In the genomic region with DNA sequence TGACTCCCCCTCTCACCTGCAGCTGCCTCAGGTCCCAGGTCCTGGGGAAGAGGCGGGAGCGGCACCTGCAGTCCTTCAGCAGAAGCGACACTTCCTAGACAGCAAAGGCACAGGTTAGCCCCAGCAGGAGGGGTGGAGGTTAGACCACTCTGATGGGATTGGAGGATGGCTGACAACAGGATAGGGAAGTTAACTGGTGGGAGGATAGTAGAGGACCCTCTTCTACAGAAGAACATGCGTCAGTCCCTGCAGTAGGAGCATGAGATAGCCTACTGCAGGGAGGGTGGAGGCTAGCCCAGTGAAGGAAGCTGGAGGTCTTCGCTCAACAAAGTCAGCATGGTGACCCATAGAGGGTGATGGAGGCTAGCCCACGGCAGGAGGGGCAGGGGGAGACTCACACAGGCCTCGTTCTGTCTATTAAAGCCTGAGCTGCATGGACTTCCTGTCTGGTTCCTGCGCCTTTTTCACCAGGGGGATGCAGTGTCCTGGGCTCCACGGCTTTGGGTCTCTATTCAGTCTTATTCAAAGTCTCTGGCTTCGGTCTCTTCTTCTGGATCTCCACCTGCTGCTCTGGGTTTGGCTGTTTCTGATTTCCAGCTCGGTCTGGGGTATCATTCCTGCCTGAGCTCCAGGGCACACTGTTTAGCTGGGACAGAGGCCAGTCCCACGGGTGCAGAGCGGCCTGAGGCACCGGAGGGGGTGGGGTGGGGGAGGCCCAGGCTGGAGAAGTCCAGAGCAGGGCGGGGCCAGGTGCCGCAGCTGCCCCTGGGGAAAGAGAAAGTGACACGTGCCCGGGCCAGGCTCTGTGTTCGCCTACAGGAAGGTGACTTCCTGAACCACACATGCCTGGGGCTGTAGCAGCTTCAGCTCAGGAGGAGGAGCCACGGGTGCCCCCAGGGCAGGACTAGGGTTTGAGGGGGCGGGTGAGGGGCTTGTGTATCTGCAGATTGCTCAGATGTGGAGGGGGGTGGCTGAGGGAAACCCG, we compare ENCODE assay signal across 10 cellular contexts. TPM values are rescaled to one million over a fixed set of nuclear protein-coding genes. Genes with fewer than 3 reads are reported as not detected.
DNase-seq lines count a peak whose midpoint lies in the region; ATAC-seq and TF ChIP-seq lines count a peak whose summit lies in the region.
"Had no signal": no experiment of that assay in that cellular context is flagged by ENCODE, and none has a peak within 500 bp of the region (broad histone marks: within the 10 kb centered on the region; RNA-seq: fewer than 3 reads in every experiment).

No MANE protein-coding gene starts in this region.

- H3K4me1 ChIP-seq in HCT116 (ENCODE audit: control insufficient read depth in 1 of 2, insufficient read depth in 2 of 2, low read length in 2 of 2): peaks cover 9 to 11% of the 10 kb centered on the region in 2 experiments; a peak in 3 of 4 replicates
- H3K4me1 ChIP-seq in mammary epithelial cell (ENCODE audit: insufficient read depth, low read length): no peaks in the 10 kb centered on the region

- H4K20me1 ChIP-seq in HCT116 (ENCODE audit: insufficient read depth): no peaks in the 10 kb centered on the region
- H4K20me1 ChIP-seq in mammary epithelial cell (ENCODE audit: insufficient read depth, low read length): no peaks in the 10 kb centered on the region

- 73% methylated on average over 6 of the region's 22 CpGs for WGBS in mammary epithelial cell (ENCODE audit: low coverage, missing lambda C conversion rate)

- H3K79me2 ChIP-seq in HCT116 (ENCODE audit: insufficient read depth, low read length): no peaks in the 10 kb centered on the region
- no peaks in the 10 kb centered on the region for H3K79me2 ChIP-seq in mammary epithelial cell (ENCODE audit: insufficient read depth, low read length)

- POLR2A ChIA-PET in HCT116 (lab: Charles Lee): interaction anchor here (0.9 kb wide), 1 partner anchor 609 kb away, joined by 3 read pairs; the partner anchor contains the start of gene FBL

- H3K9ac ChIP-seq in HCT116 (ENCODE audit: low read length): 0 out of 2 replicates have a peak overlapping the region, but pooled peaks have one; percentile 18
- H3K9ac ChIP-seq in mammary epithelial cell (ENCODE audit: insufficient read depth, low read length): no peak overlapping the region

- DNase-seq in ELR (ENCODE audit: low read depth) (peak; percentile 17), HCT116 (ENCODE audit: low read depth, low spot score) (peak; percentile 3), SW480 (ENCODE audit: low spot score) (peak; percentile 86), mammary epithelial cell (peak; percentile 15), cerebellar nuclear complex (lab: John Stamatoyannopoulos, UW) (no peak)
- DNase-seq in stimulated activated CD4-positive, alpha-beta T cell treated with anti-CD3 and anti-CD28 coated beads, Interleukin-4, amount 100 ng/mL, for 1 hour: peak; percentile 55

- peak; percentile 93 for ATAC-seq in HCT116
- ATAC-seq in GM19023 (IDR thresholded peaks at IDR 0.05; ENCODE audit: unreplicated experiment): no peak
- no peak for ATAC-seq in HG03571 (IDR thresholded peaks at IDR 0.05; ENCODE audit: unreplicated experiment)

- H3K36me3 ChIP-seq in HCT116 (ENCODE audit: control insufficient read depth in 1 of 2, insufficient read depth in 2 of 2, low read length in 2 of 2): no peaks in the 10 kb centered on the region
- H3K36me3 ChIP-seq in mammary epithelial cell (ENCODE audit: insufficient read depth, low read length): no peaks in the 10 kb centered on the region
- H3K36me3 ChIP-seq: thoracic aorta had no signal

- TF ChIP-seq CTCF in HCT116 (IDR thresholded peaks at IDR 0.05 in 2 of 3, conservative IDR thresholded peaks at IDR 0.05 in 1 of 3; ENCODE audit: borderline replicate concordance in 1 of 3, insufficient read depth in 1 of 3, low read depth in 2 of 3, low read length in 2 of 3): no peak
- TF ChIP-seq CTCF in mammary epithelial cell (conservative IDR thresholded peaks at IDR 0.05 in 1 of 2, IDR thresholded peaks at IDR 0.05 in 1 of 2; ENCODE audit: extremely low read depth in 1 of 2, insufficient read depth in 1 of 2, low read depth in 1 of 2, low read length in 2 of 2): no peak

- H3K9me2 ChIP-seq in HCT116 (ENCODE audit: insufficient read depth): no peaks in the 10 kb centered on the region

- dilution Hi-C loops in mammary epithelial cell (cut with HindIII; ENCODE audit: low sequenced_read_pairs): no loop called here

- H3K9me3 ChIP-seq in HCT116 (ENCODE audit: control insufficient read depth in 1 of 2, insufficient read depth in 1 of 2, low read depth in 1 of 2, low read length in 2 of 2) (no peaks in the 10 kb centered on the region), mammary epithelial cell (replicated peaks; ENCODE audit: insufficient read depth, low read length) (no peaks in the 10 kb centered on the region)
- H3K9me3 ChIP-seq: thoracic aorta had no signal

- no TSS peak for BruUV-seq in HCT116 (replicated peaks; lab: Mats Ljungman, UMichigan)
- BruUV-seq in mammary epithelial cell (replicated peaks; lab: Mats Ljungman, UMichigan): no TSS peak

- no peak for TF ChIP-seq POLR2A in HCT116 (IDR thresholded peaks at IDR 0.05; ENCODE audit: borderline replicate concordance, extremely low read depth, insufficient read depth, insufficient read length)

- H3K4me2 ChIP-seq in HCT116 (ENCODE audit: low read length): peak overlapping the region; percentile 61
- H3K4me2 ChIP-seq in mammary epithelial cell (ENCODE audit: insufficient read depth, low read depth, low read length): peak overlapping the region; percentile 49

- H3K4me3 ChIP-seq in HCT116 (replicated peaks in 1 of 2; ENCODE audit: low read depth in 1 of 2, low read length in 2 of 2) (no peak overlapping the region), mammary epithelial cell (replicated peaks in 1 of 3; ENCODE audit: insufficient read depth in 1 of 3, low read depth in 2 of 3, low read length in 3 of 3) (no peak overlapping the region)
- H3K4me3 ChIP-seq: thoracic aorta had no signal

- H3K27me3 ChIP-seq in HCT116 (ENCODE audit: insufficient read depth, low read length): no peaks in the 10 kb centered on the region
- H3K27me3 ChIP-seq in mammary epithelial cell (ENCODE audit: insufficient read depth, low read length): no peaks in the 10 kb centered on the region

- intact Hi-C loops in HCT116 (cut with micrococcal nuclease) (no loop called here), mammary epithelial cell (cut with micrococcal nuclease) (no loop called here)

- CTCF ChIA-PET in HCT116 (lab: Charles Lee): interaction anchor here (0.7 to 1.0 kb wide), 2 partner anchors 14 to 261 kb away, joined by 3 read pairs; no protein-coding TSS in a partner anchor
- CTCF ChIA-PET in mammary epithelial cell (lab: Charles Lee; ENCODE audit: low non-redundant PET): no interaction called here

- in situ Hi-C loops in mammary epithelial cell (cut with MboI; ENCODE audit: low sequenced_read_pairs in 2 of 2): no loop called here

- H2AFZ ChIP-seq in HCT116 (ENCODE audit: low read depth, low read length, poor library complexity, severe bottlenecking) (peak overlapping the region; percentile 89), mammary epithelial cell (ENCODE audit: low read depth, low read length) (peak overlapping the region; percentile 17)

- H3K27ac ChIP-seq in HCT116 (ENCODE audit: low read depth, low read length) (no peak overlapping the region; the same call in 1 of the 2 replicates), mammary epithelial cell (ENCODE audit: insufficient read depth, low read depth, low read length) (no peak overlapping the region)
- H3K27ac ChIP-seq: thoracic aorta had no signal

- no peak for TF ChIP-seq RAD21 in HCT116 (IDR thresholded peaks at IDR 0.05; ENCODE audit: low read depth)

- RAD21 ChIA-PET in HCT116 (lab: Charles Lee; ENCODE audit: low non-redundant PET in 1 of 2, low total read pairs in 2 of 2, uncharacterized antibody in 2 of 2, unreplicated experiment in 2 of 2): no interaction called here

TF ChIP-seq in HCT116, 20 proteins besides CTCF, POLR2A, EP300 and RAD21:
- TF ChIP-seq, protein P1, sequence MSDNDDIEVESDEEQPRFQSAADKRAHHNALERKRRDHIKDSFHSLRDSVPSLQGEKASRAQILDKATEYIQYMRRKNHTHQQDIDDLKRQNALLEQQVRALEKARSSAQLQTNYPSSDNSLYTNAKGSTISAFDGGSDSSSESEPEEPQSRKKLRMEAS (IDR thresholded peaks at IDR 0.05): peak; percentile 80
- no peak for TF ChIP-seq ELF1 (IDR thresholded peaks at IDR 0.05; ENCODE audit: borderline replicate concordance, low read depth)
- TF ChIP-seq SRF (IDR thresholded peaks at IDR 0.05; ENCODE audit: low read depth): no peak

RNA-seq across cellular contexts. Expression of gene IFNL3, which starts 7.3 kb away (rescaled TPM):
- not detected for total RNA-seq in HCT116 (2021; ENCODE audit: unreplicated experiment)
- polyA plus RNA-seq in HCT116 (2012): not detected in 2 replicates
- total RNA-seq in mammary epithelial cell: not detected
- not detected for polyA plus RNA-seq in mammary epithelial cell
- not detected for polyA minus RNA-seq in mammary epithelial cell
- total RNA-seq: LHCN-M2, thoracic aorta had no signal

RNA-seq across cellular contexts. Expression of gene IFNL4, which starts 11.2 kb away (rescaled TPM):
- total RNA-seq in HCT116 (2021; ENCODE audit: unreplicated experiment) (not detected), mammary epithelial cell (not detected)
- 0.07 TPM in 1 of 2 replicates, not detected in the other for polyA plus RNA-seq in HCT116 (2012)
- not detected for polyA plus RNA-seq in mammary epithelial cell
- not detected for polyA minus RNA-seq in mammary epithelial cell
- total RNA-seq: LHCN-M2, thoracic aorta had no signal

RNA-seq across cellular contexts. Expression of gene IFNL2, which starts 30.7 kb away (rescaled TPM):
- total RNA-seq in HCT116 (2021; ENCODE audit: unreplicated experiment): not detected
- polyA plus RNA-seq in HCT116 (2012): not detected in 2 replicates
- not detected for total RNA-seq in mammary epithelial cell
- polyA plus RNA-seq in mammary epithelial cell: not detected
- polyA minus RNA-seq in mammary epithelial cell: not detected
- total RNA-seq: LHCN-M2, thoracic aorta had no signal

RNA-seq across cellular contexts. Expression of gene SYCN, which starts 33.4 kb away (rescaled TPM):
- total RNA-seq in HCT116 (2021; ENCODE audit: unreplicated experiment): not detected
- not detected in 2 replicates for polyA plus RNA-seq in HCT116 (2012)
- not detected for total RNA-seq in mammary epithelial cell
- polyA plus RNA-seq in mammary epithelial cell: not detected
- polyA minus RNA-seq in mammary epithelial cell: not detected
- total RNA-seq: LHCN-M2, thoracic aorta had no signal

RNA-seq across cellular contexts. Expression of gene NCCRP1, which starts 40.7 kb away (rescaled TPM):
- total RNA-seq in HCT116 (2021; ENCODE audit: unreplicated experiment) (0.12 TPM), mammary epithelial cell (under 1 TPM; 0.31 to 0.50 TPM)
- polyA plus RNA-seq in HCT116 (2012): 0.04 TPM in 1 of 2 replicates, not detected in the other
- polyA plus RNA-seq in mammary epithelial cell: 0.84 TPM
- 1.4 TPM for polyA minus RNA-seq in mammary epithelial cell
- total RNA-seq: LHCN-M2 had no signal

Comparison
In these comparisons a context has a peak if more than half of its experiments do, and no peak if none do; other contexts are left out.
1. DNase-seq: peak in ELR (single experiment), HCT116 (single experiment), SW480 (single experiment), mammary epithelial cell (single experiment) and stimulated activated CD4-positive, alpha-beta T cell treated with anti-CD3 and anti-CD28 coated beads, Interleukin-4, amount 100 ng/mL, for 1 hour (single experiment); none in cerebellar nuclear complex (0 of 2).